Comparison of ENCODE assay signal across 8 cellular contexts in the genomic region with DNA sequence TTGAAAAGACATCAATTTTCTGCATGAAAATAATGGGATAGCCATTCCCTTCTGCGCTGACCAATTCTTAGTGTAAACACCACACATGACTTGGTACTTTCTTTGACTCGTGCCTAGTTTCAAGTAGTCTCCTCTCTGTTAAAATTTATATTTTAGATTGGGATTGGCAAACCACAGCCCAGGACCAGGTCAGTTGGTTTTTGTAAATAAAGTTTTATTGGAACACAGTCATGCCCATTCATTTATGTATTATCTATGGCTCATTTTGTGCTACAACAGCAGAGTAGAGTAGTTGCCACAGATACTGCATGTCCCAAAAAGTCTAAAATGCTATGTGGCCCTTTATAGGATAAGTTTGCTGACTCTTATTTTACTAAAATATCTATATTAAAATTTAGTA. TPM values are rescaled to one million over a fixed set of nuclear protein-coding genes. Genes with fewer than 3 reads are reported as not detected.
"Had no signal": no experiment of that assay in that cellular context is flagged by ENCODE, and none has a peak within 500 bp of the region (broad histone marks: within the 10 kb centered on the region; RNA-seq: fewer than 3 reads in every experiment).

No MANE protein-coding gene starts in this region.

- H3K9ac ChIP-seq: GM23248 had no signal

- H3K4me3 ChIP-seq: GM23248 had no signal

- FAIRE-seq: HepG2 had no signal

- H3K27ac ChIP-seq: GM23248 had no signal

- DNase-seq: GM23248, GOT3, H7, HCEC 1CT had no signal

- ATAC-seq: HepG2 had no signal

- H2AFZ ChIP-seq: GM23248 had no signal

RNA-seq across cellular contexts. Expression of gene BMX, which starts 46.7 kb away (rescaled TPM):
- total RNA-seq: GM23248, H4, H7, HepG2 had no signal
- polyA plus RNA-seq: GM23248, HepG2, IgD-negative memory B cell had no signal

RNA-seq across cellular contexts. Expression of gene ACE2, which starts 53.4 kb away (rescaled TPM):
- total RNA-seq: GM23248, H4, HT1080 had no signal
- polyA plus RNA-seq: GM23248, IgD-negative memory B cell had no signal

RNA-seq across cellular contexts. Expression of gene PIR, which starts 54.2 kb away (rescaled TPM):
- polyA plus RNA-seq: IgD-negative memory B cell had no signal
